In genomic region chr16:66081967-66082366, GRCh38 we compare ENCODE assay signal across 12 cellular contexts.
DNase-seq lines count a peak whose midpoint lies in the region; ATAC-seq and TF ChIP-seq lines count a peak whose summit lies in the region.
"Had no signal": no experiment of that assay in that cellular context is flagged by ENCODE, and none has a peak within 500 bp of the region (broad histone marks: within the 10 kb centered on the region; RNA-seq: fewer than 3 reads in every experiment).

No MANE protein-coding gene starts in this region.

- intact Hi-C loops in HCT116 (cut with micrococcal nuclease) = no loop called here

- POLR2A ChIA-PET in HCT116 (lab: Charles Lee) = no interaction called here

- no peak overlapping the region for H3K27ac ChIP-seq in HCT116 (ENCODE audit: low read depth, low read length)
- peak overlapping the region; percentile 18 for H3K27ac ChIP-seq in smooth muscle cell (ENCODE audit: low read depth)
- H3K27ac ChIP-seq: neural progenitor cell had no signal

- RAD21 ChIA-PET in HCT116 (lab: Charles Lee; ENCODE audit: low non-redundant PET in 1 of 2, low total read pairs in 2 of 2, uncharacterized antibody in 2 of 2, unreplicated experiment in 2 of 2) = no interaction called here

- peak; percentile 77 for ATAC-seq in HCT116
- ATAC-seq in HG03135 (IDR thresholded peaks at IDR 0.05; ENCODE audit: unreplicated experiment) = no peak
- ATAC-seq in HG02981 (IDR thresholded peaks at IDR 0.05; ENCODE audit: unreplicated experiment) = no peak
- ATAC-seq in HG02588 (IDR thresholded peaks at IDR 0.05; ENCODE audit: unreplicated experiment) = no peak

- H3K9me3 ChIP-seq in HCT116 (ENCODE audit: control insufficient read depth in 1 of 2, insufficient read depth in 1 of 2, low read depth in 1 of 2, low read length in 2 of 2) = no peaks in the 10 kb centered on the region
- no peaks in the 10 kb centered on the region for H3K9me3 ChIP-seq in smooth muscle cell (replicated peaks; ENCODE audit: low read depth)

- H4K20me1 ChIP-seq in HCT116 (ENCODE audit: insufficient read depth) = no peaks in the 10 kb centered on the region
- no peaks in the 10 kb centered on the region for H4K20me1 ChIP-seq in smooth muscle cell (ENCODE audit: low read depth)

- peak overlapping the region; percentile 49 for H3K4me2 ChIP-seq in HCT116 (ENCODE audit: low read length)
- H3K4me2 ChIP-seq in smooth muscle cell = no peak overlapping the region
- H3K4me2 ChIP-seq: neural progenitor cell had no signal

- TF ChIP-seq CTCF in HCT116 (IDR thresholded peaks at IDR 0.05 in 2 of 3, conservative IDR thresholded peaks at IDR 0.05 in 1 of 3; ENCODE audit: borderline replicate concordance in 1 of 3, insufficient read depth in 1 of 3, low read depth in 2 of 3, low read length in 2 of 3) (no peak), fibroblast of pulmonary artery (IDR thresholded peaks at IDR 0.05; ENCODE audit: low read length, missing control alignments) (no peak), smooth muscle cell (IDR thresholded peaks at IDR 0.05; ENCODE audit: borderline replicate concordance, insufficient read depth, poor library complexity, severe bottlenecking) (no peak)

- TF ChIP-seq RAD21 in HCT116 (IDR thresholded peaks at IDR 0.05; ENCODE audit: low read depth) = no peak

- TF ChIP-seq POLR2A in HCT116 (IDR thresholded peaks at IDR 0.05; ENCODE audit: borderline replicate concordance, extremely low read depth, insufficient read depth, insufficient read length) = no peak

- peak; percentile 61 for DNase-seq in HCT116 (ENCODE audit: low read depth, low spot score)
- peak; percentile 74 for DNase-seq in RPMI7951 (ENCODE audit: low read depth)
- DNase-seq in fibroblast of pulmonary artery (ENCODE audit: low read depth) = peak; percentile 16
- no peak for DNase-seq in smooth muscle cell (lab: John Stamatoyannopoulos, UW; ENCODE audit: unreplicated experiment)
- DNase-seq: activated CD8-positive, alpha-beta memory T cell treated with anti-CD3 and anti-CD28 coated beads, Interleukin-2, amount 50 U/mL, for 4 hours; left cardiac atrium; NCI-H1694 treated with DMSO at 0.1 percent for 48 hours; OCI-M1 had no signal

- no peaks in the 10 kb centered on the region for H3F3A ChIP-seq in smooth muscle cell (ENCODE audit: low read depth)

- H3K9ac ChIP-seq in HCT116 (ENCODE audit: low read length) = no peak overlapping the region
- no peak overlapping the region for H3K9ac ChIP-seq in smooth muscle cell (ENCODE audit: low read depth)
- H3K9ac ChIP-seq: neural progenitor cell had no signal

- H3K36me3 ChIP-seq in HCT116 (ENCODE audit: control insufficient read depth in 1 of 2, insufficient read depth in 2 of 2, low read length in 2 of 2) (no peaks in the 10 kb centered on the region), smooth muscle cell (ENCODE audit: low read depth) (no peaks in the 10 kb centered on the region)
- H3K36me3 ChIP-seq: neural progenitor cell had no signal

- H2AFZ ChIP-seq in HCT116 (ENCODE audit: low read depth, low read length, poor library complexity, severe bottlenecking) (no peak overlapping the region), smooth muscle cell (ENCODE audit: low read depth) (no peak overlapping the region)
- H2AFZ ChIP-seq: neural progenitor cell had no signal

- H3K27me3 ChIP-seq in HCT116 (ENCODE audit: insufficient read depth, low read length) (peaks cover 15% of the 10 kb centered on the region), smooth muscle cell (ENCODE audit: low read depth) (no peaks in the 10 kb centered on the region)
- H3K27me3 ChIP-seq: neural progenitor cell had no signal

- peaks cover 4 to 10% of the 10 kb centered on the region in 2 experiments; a peak in 3 of 4 replicates for H3K4me1 ChIP-seq in HCT116 (ENCODE audit: control insufficient read depth in 1 of 2, insufficient read depth in 2 of 2, low read length in 2 of 2)
- H3K4me1 ChIP-seq in smooth muscle cell (ENCODE audit: low read depth) = peaks cover 4% of the 10 kb centered on the region
- H3K4me1 ChIP-seq: neural progenitor cell had no signal

- 18% methylated on average over 4 of the region's 4 CpGs for WGBS in smooth muscle cell (ENCODE audit: low lambda C conversion rate)

- no TSS peak for BruUV-seq in HCT116 (replicated peaks; lab: Mats Ljungman, UMichigan)

- H3K9me2 ChIP-seq in HCT116 (ENCODE audit: insufficient read depth) = no peaks in the 10 kb centered on the region

- CTCF ChIA-PET in HCT116 (lab: Charles Lee) = no interaction called here

- H3K4me3 ChIP-seq in HCT116 (replicated peaks in 1 of 2; ENCODE audit: low read depth in 1 of 2, low read length in 2 of 2) (no peak overlapping the region), fibroblast of pulmonary artery (replicated peaks; ENCODE audit: low read depth, low read length) (no peak overlapping the region), smooth muscle cell (no peak overlapping the region)
- H3K4me3 ChIP-seq: neural progenitor cell had no signal

- H3K79me2 ChIP-seq in HCT116 (ENCODE audit: insufficient read depth, low read length) = no peaks in the 10 kb centered on the region
- no peaks in the 10 kb centered on the region for H3K79me2 ChIP-seq in smooth muscle cell (ENCODE audit: low read depth)

TF ChIP-seq in HCT116, 20 proteins besides CTCF, POLR2A, EP300 and RAD21:
- TF ChIP-seq SIN3A (IDR thresholded peaks at IDR 0.05; ENCODE audit: low read depth) = no peak
- TF ChIP-seq FOSL1 (IDR thresholded peaks at IDR 0.05; ENCODE audit: low read depth) = peak; percentile 50
- TF ChIP-seq CBX3 (IDR thresholded peaks at IDR 0.05; ENCODE audit: low read depth) = 0 out of 2 replicates have a peak, but pooled peaks have one; percentile 8
- TF ChIP-seq JUND (IDR thresholded peaks at IDR 0.05) = peak; percentile 50
- TF ChIP-seq CEBPB (IDR thresholded peaks at IDR 0.05; ENCODE audit: low read depth) = peak; percentile 66
- TF ChIP-seq EZH2phosphoT487 (IDR thresholded peaks at IDR 0.05; ENCODE audit: borderline replicate concordance) = no peak
- 0 out of 2 replicates have a peak, but pooled peaks have one; percentile 32 for TF ChIP-seq SP1 (IDR thresholded peaks at IDR 0.05; ENCODE audit: low read depth)
